8 cellular contexts compared by ENCODE assay signal in the genomic region with DNA sequence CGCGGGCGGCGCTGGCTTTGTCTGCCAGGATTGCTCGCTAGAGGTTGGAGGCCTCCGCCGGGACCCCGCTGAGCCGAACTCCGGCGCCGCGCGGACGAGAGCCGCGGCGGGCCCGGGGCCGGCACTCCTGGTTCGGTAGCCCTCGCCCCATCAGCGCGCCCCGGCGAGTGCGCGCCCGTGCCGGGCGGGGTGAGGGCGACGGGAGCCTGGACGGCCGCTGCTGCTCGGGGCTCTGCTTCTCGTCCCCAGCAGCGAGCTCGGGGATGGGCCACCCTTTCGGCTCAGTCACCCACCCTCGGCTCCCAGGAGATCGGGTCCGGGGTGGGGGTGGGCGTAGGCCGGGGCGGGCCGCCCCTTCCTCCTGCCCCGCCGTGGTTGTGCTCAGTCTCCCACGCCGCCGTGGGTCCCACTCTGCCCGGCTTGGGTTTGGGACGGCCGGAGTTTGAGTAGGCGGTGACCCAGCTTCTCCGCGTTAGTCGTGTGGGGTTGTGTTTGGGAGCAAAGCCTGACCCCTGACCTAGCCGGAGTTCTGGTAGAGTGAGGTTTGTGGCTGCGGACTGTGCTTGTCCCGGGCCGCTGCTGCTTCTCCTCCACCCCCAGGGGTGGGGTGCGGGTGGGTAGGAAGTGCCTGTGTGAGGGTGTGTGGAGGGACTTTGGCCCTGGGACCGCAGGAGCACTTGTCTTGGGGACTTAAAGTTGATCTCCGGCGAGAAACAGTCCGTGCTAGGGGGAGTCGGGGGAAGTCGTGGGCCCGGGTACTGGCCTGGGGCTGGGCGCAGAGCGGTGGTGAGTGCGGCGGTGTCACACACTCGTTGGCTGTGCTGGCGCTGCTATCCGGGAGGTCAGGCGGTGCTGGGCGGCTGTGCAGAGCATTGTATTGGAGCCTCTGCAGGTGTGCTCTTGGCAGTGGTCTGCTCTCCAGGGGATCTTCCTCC. TPM values are rescaled to one million over a fixed set of nuclear protein-coding genes. Genes with fewer than 3 reads are reported as not detected.
A peak's percentile ranks its signal among the peaks of the same experiment; 100 is the strongest.
DNase-seq lines count a peak whose midpoint lies in the region; ATAC-seq and TF ChIP-seq lines count a peak whose summit lies in the region.

No MANE protein-coding gene starts in this region.

- no peaks in the 10 kb centered on the region for H3K9me3 ChIP-seq in CD4-positive, CD25-positive, alpha-beta regulatory T cell (ENCODE audit: control insufficient read depth in 2 of 2, low read length in 2 of 2)
- H3K9me3 ChIP-seq in muscle layer of duodenum (ENCODE audit: control insufficient read depth in 1 of 2, low read length in 2 of 2) (no peaks in the 10 kb centered on the region), PC-3 (ENCODE audit: low read length) (no peaks in the 10 kb centered on the region)

- intact Hi-C loops in PC-3 (cut with micrococcal nuclease): no loop called here

- no peaks in the 10 kb centered on the region for H4K20me1 ChIP-seq in PC-3 (ENCODE audit: low read length)

- H3K27ac Mint-ChIP-seq in CD4-positive, CD25-positive, alpha-beta regulatory T cell: peak overlapping the region; percentile 89 to 98 (median 91)
- peak overlapping the region; percentile 95 to 99 for H3K27ac Mint-ChIP-seq in T-cell

- DNase-seq in CD4-positive, CD25-positive, alpha-beta regulatory T cell: no peak
- peak; percentile 47 for DNase-seq in GM19238 (ENCODE audit: insufficient read length, low spot score)
- peak in 5 of 34 experiments; percentile 23 to 44 (median 33) for DNase-seq in T-cell
- no peak for DNase-seq in epithelial cell of prostate (ENCODE audit: low read depth, low spot score)
- no peak for DNase-seq in GDM1 (lab: John Stamatoyannopoulos, UW)
- no peak for DNase-seq in PC-3

- CTCF ChIA-PET in T-cell (lab: Charles Lee) (interaction anchor here (0.6 to 3.4 kb wide), 3 partner anchors 10 to 51 kb away, joined by 6 to 18 read pairs (median 14); no protein-coding TSS in a partner anchor), PC-3 (lab: Charles Lee) (no interaction called here)

- H3K4me3 ChIP-seq in CD4-positive, CD25-positive, alpha-beta regulatory T cell (ENCODE audit: low read depth, low read length): peak overlapping the region; percentile 91
- H3K4me3 ChIP-seq in muscle layer of duodenum (ENCODE audit: low read depth in 1 of 2, low read length in 2 of 2) (peak overlapping the region; percentile 84 to 85), PC-3 (ENCODE audit: low read length) (no peak overlapping the region)

- H3K4me3 Mint-ChIP-seq in CD4-positive, CD25-positive, alpha-beta regulatory T cell: peak overlapping the region; percentile 79 to 100 (median 97)
- H3K4me3 Mint-ChIP-seq in T-cell: peak overlapping the region in 2 of 3 donors; percentile 98 to 99

- H3K4me2 ChIP-seq in PC-3 (ENCODE audit: low read length): no peak overlapping the region

- peaks cover 6% of the 10 kb centered on the region for H3K36me3 Mint-ChIP-seq in CD4-positive, CD25-positive, alpha-beta regulatory T cell
- H3K36me3 Mint-ChIP-seq in T-cell: peaks cover 10% of the 10 kb centered on the region

- no peaks in the 10 kb centered on the region for H3K27me3 Mint-ChIP-seq in CD4-positive, CD25-positive, alpha-beta regulatory T cell
- no peaks in the 10 kb centered on the region for H3K27me3 Mint-ChIP-seq in T-cell

- no peaks in the 10 kb centered on the region for H3K9me3 Mint-ChIP-seq in CD4-positive, CD25-positive, alpha-beta regulatory T cell
- H3K9me3 Mint-ChIP-seq in T-cell: no peaks in the 10 kb centered on the region

- H2AFZ ChIP-seq in PC-3 (ENCODE audit: low read length): no peak overlapping the region

- H3K4me1 ChIP-seq in CD4-positive, CD25-positive, alpha-beta regulatory T cell (ENCODE audit: control insufficient read depth, insufficient read depth, low read length, poor library complexity, severe bottlenecking): peaks cover 44% of the 10 kb centered on the region
- H3K4me1 ChIP-seq in muscle layer of duodenum (ENCODE audit: control insufficient read depth in 1 of 2, insufficient read depth in 2 of 2, low read length in 2 of 2) (peaks cover 25 to 29% of the 10 kb centered on the region in 2 donors), PC-3 (ENCODE audit: insufficient read depth, low read length) (no peaks in the 10 kb centered on the region)

- no peaks in the 10 kb centered on the region for H3K9me2 ChIP-seq in PC-3 (replicated peaks; ENCODE audit: low read length)

- POLR2A ChIA-PET in T-cell (lab: Charles Lee) (interaction anchor here in 1 of 2 donors (1.0 kb wide), 1 partner anchor 9 kb away, joined by 3 read pairs; no protein-coding TSS in a partner anchor), PC-3 (lab: Charles Lee; ENCODE audit: unreplicated experiment) (no interaction called here)

- no peaks in the 10 kb centered on the region for H3F3A ChIP-seq in PC-3 (ENCODE audit: low read length, unreplicated experiment)

- BruUV-seq in PC-3 (replicated peaks; lab: Mats Ljungman, UMichigan): no TSS peak

- peaks cover 3 to 48% (median 25%) of the 10 kb centered on the region in 4 donors for H3K4me1 Mint-ChIP-seq in CD4-positive, CD25-positive, alpha-beta regulatory T cell
- H3K4me1 Mint-ChIP-seq in T-cell: peaks cover 48 to 50% (median 50%) of the 10 kb centered on the region in 3 donors

- H3K27ac ChIP-seq in CD4-positive, CD25-positive, alpha-beta regulatory T cell (ENCODE audit: insufficient read depth, low read length, poor library complexity, severe bottlenecking): peak overlapping the region; percentile 84
- H3K27ac ChIP-seq in epithelial cell of prostate (peak overlapping the region; percentile 99), muscle layer of duodenum (ENCODE audit: low read length) (peak overlapping the region; percentile 74), PC-3 (ENCODE audit: low read length) (no peak overlapping the region)

- peaks cover 2% of the 10 kb centered on the region for H3K36me3 ChIP-seq in CD4-positive, CD25-positive, alpha-beta regulatory T cell (ENCODE audit: control insufficient read depth, insufficient read depth, low read length)
- H3K36me3 ChIP-seq in muscle layer of duodenum (ENCODE audit: control insufficient read depth in 1 of 2, insufficient read depth in 2 of 2, low read length in 2 of 2) (no peaks in the 10 kb centered on the region), PC-3 (ENCODE audit: low read depth, low read length) (no peaks in the 10 kb centered on the region)

- no peaks in the 10 kb centered on the region for H3K27me3 ChIP-seq in CD4-positive, CD25-positive, alpha-beta regulatory T cell (ENCODE audit: control insufficient read depth, insufficient read depth, low read length)
- H3K27me3 ChIP-seq in muscle layer of duodenum (ENCODE audit: low read depth, low read length): no peaks in the 10 kb centered on the region
- H3K27me3 ChIP-seq in PC-3 (ENCODE audit: low read length): no peaks in the 10 kb centered on the region

- ATAC-seq in CD4-positive, CD25-positive, alpha-beta regulatory T cell (ENCODE audit: low read depth in 2 of 2): peak; percentile 1 to 6
- ATAC-seq in HG03175 (IDR thresholded peaks at IDR 0.05; ENCODE audit: unreplicated experiment) (peak; percentile 29), T-cell (replicated peaks in 1 of 4) (peak; percentile 21 to 26 (median 23)), PC-3 (no peak)

- TF ChIP-seq CTCF in PC-3 (conservative IDR thresholded peaks at IDR 0.05; ENCODE audit: low read depth, low read length): no peak

- no peak overlapping the region for H3K9ac ChIP-seq in PC-3 (ENCODE audit: low read length)

- no peaks in the 10 kb centered on the region for H3K79me2 ChIP-seq in PC-3 (ENCODE audit: low read length)

RNA-seq across cellular contexts. Expression of gene TSPAN14, which starts 0.7 kb away (rescaled TPM):
- 198 TPM for total RNA-seq in CD4-positive, CD25-positive, alpha-beta regulatory T cell
- 100 to 1,000 TPM; 157 to 270 (median 180) TPM for polyA plus RNA-seq in CD4-positive, CD25-positive, alpha-beta regulatory T cell
- 100 to 1,000 TPM; 130 to 204 (median 194) TPM for total RNA-seq in T-cell
- total RNA-seq in PC-3 (2014; rRNA removed): not detected in 2 replicates

RNA-seq across cellular contexts. Expression of gene PRXL2A, which starts 46.4 kb away (rescaled TPM):
- 0.76 TPM for total RNA-seq in CD4-positive, CD25-positive, alpha-beta regulatory T cell
- 1 to 10 TPM; 1.4 to 8.3 (median 3.5) TPM for polyA plus RNA-seq in CD4-positive, CD25-positive, alpha-beta regulatory T cell
- total RNA-seq in T-cell (1 to 10 TPM; 2.9 to 6.3 (median 5.2) TPM), PC-3 (2014; rRNA removed) (not detected in 2 replicates)

Comparison
In these comparisons a context has a peak if more than half of its experiments do, and no peak if none do; other contexts are left out.
1. RNA of gene TSPAN14, which starts 0.7 kb away (total RNA-seq): 198 TPM in CD4-positive, CD25-positive, alpha-beta regulatory T cell (single experiment) and 130 to 204 TPM in T-cell; not detected in PC-3; every median in the first group is over 100 times any median in the second.